9 cellular contexts compared by ENCODE assay signal in the genomic region with DNA sequence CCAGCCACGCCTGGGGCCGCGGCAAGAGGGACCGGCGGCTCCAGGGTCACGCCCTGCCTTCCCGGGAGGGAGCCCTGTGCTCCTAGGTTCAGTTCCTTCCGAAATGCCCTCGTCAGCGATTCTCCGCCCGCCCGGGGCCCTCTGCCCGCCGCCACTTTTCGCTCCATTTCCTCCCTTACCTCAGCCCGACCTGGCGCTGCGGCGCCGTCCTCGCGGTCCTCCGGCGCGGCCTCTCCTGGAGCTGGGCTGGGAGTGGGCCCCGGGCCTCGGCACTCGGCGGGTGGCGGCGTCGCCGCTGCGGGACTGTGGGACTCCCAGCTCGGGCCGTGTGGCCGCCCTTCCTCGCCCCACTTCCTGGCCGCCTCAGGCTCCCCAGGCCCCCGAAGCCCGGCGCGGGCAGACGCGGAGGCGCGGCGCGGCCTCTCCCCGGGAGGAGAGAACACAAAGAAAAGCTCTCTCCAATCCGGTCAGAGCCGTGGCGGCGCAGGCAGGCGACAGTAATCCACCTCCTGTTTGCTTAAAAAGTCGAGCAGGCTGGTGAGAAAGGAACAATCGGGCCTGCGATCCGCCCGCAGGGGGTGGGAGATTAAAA. TPM values are rescaled to one million over a fixed set of nuclear protein-coding genes. Genes with fewer than 3 reads are reported as not detected.
DNase-seq lines count a peak whose midpoint lies in the region; ATAC-seq and TF ChIP-seq lines count a peak whose summit lies in the region.
"Had no signal": no experiment of that assay in that cellular context is flagged by ENCODE, and none has a peak within 500 bp of the region (broad histone marks: within the 10 kb centered on the region; RNA-seq: fewer than 3 reads in every experiment).

No MANE protein-coding gene starts in this region.

- peak overlapping the region; percentile 82 for H3K27ac ChIP-seq in SJSA1
- H3K27ac ChIP-seq in thyroid gland: peak overlapping the region; percentile 86 to 97 (median 90)

- peaks cover 55% of the 10 kb centered on the region for H3K4me1 Mint-ChIP-seq in chondrocyte (ENCODE audit: low read depth)

- H3K4me1 ChIP-seq in SJSA1 (replicated peaks) (peaks cover 47% of the 10 kb centered on the region), thyroid gland (peaks cover 25 to 37% of the 10 kb centered on the region in 2 donors)

- H3K9me3 Mint-ChIP-seq in chondrocyte (ENCODE audit: low read depth): no peaks in the 10 kb centered on the region
- H3K9me3 Mint-ChIP-seq: natural killer cell treated with Interleukin-12 subunit alpha and Interleukin-12 subunit beta and Interleukin-15 and Interleukin-18, amount 100 ng/mL, for 72 hours had no signal

- peak; percentile 57 for DNase-seq in ACHN
- DNase-seq in HFF-Myc (ENCODE audit: extremely low read depth, low read depth): no peak
- DNase-seq in SJSA1 (ENCODE audit: low read depth in 1 of 2, low spot score in 2 of 2): peak; percentile 75 to 91
- no peak for DNase-seq in chondrocyte (ENCODE audit: low spot score)
- no peak for DNase-seq in lower leg skin (ENCODE audit: low spot score in 2 of 2)
- peak in 1 of 2 donors; percentile 36 for DNase-seq in thyroid gland
- DNase-seq in NCI-H187 treated with DMSO at 0.1 percent for 48 hours (lab: John Stamatoyannopoulos, UW): no peak

- WGBS in lower leg skin, 2 donors: 1% methylated on average over 44 to 59 of the region's 61 CpGs
- WGBS in thyroid gland, 2 donors: 0 to 1% methylated on average over 9 to 18 of the region's 61 CpGs

- H3K9me3 ChIP-seq in SJSA1 (replicated peaks) (no peaks in the 10 kb centered on the region), thyroid gland (no peaks in the 10 kb centered on the region)

- no peak for TF ChIP-seq POLR2A in lower leg skin (IDR thresholded peaks at IDR 0.05)
- TF ChIP-seq POLR2A in thyroid gland (IDR thresholded peaks at IDR 0.05): no peak

- H3K4me3 Mint-ChIP-seq in chondrocyte (ENCODE audit: unreplicated experiment): peak overlapping the region; percentile 88

- H3K4me3 ChIP-seq in HFF-Myc (replicated peaks; ENCODE audit: low read depth, low read length) (peak overlapping the region; percentile 57), SJSA1 (peak overlapping the region; percentile 65), lower leg skin (ENCODE audit: low read depth, poor library complexity, severe bottlenecking) (peak overlapping the region; percentile 39), thyroid gland (replicated peaks in 1 of 3) (peak overlapping the region; percentile 65 to 83 (median 79))

- peaks cover 11% of the 10 kb centered on the region for H3K36me3 ChIP-seq in SJSA1
- H3K36me3 ChIP-seq in thyroid gland: no peaks in the 10 kb centered on the region

- peak overlapping the region; percentile 97 for H3K27ac Mint-ChIP-seq in chondrocyte (ENCODE audit: unreplicated experiment)
- H3K27ac Mint-ChIP-seq: natural killer cell treated with Interleukin-12 subunit alpha and Interleukin-12 subunit beta and Interleukin-15 and Interleukin-18, amount 100 ng/mL, for 72 hours had no signal

- no peaks in the 10 kb centered on the region for H3K27me3 Mint-ChIP-seq in chondrocyte (ENCODE audit: low read depth)

- intact Hi-C loops in lower leg skin (cut with DNase I; ENCODE audit: low total_unique reads): loop anchor here (5.0 kb wide), 1 partner anchor 115 kb away; a partner anchor contains a TSS
- intact Hi-C loops in thyroid gland (cut with DNase I): loop anchor here (2.0 to 5.0 kb wide), 2 partner anchors 85 to 114 kb away; no protein-coding TSS in a partner anchor

- H3K27me3 ChIP-seq in SJSA1 (replicated peaks): no peaks in the 10 kb centered on the region
- no peaks in the 10 kb centered on the region for H3K27me3 ChIP-seq in thyroid gland

- TF ChIP-seq CTCF in HFF-Myc (IDR thresholded peaks at IDR 0.05; ENCODE audit: low read depth, low read length, missing control alignments): no peak
- no peak for TF ChIP-seq CTCF in chondrocyte (IDR thresholded peaks at IDR 0.05)
- TF ChIP-seq CTCF in lower leg skin (IDR thresholded peaks at IDR 0.05): no peak
- TF ChIP-seq CTCF in thyroid gland (IDR thresholded peaks at IDR 0.05): peak in 1 of 6 experiments; percentile 3

- in situ Hi-C loops in ACHN (cut with HindIII; ENCODE audit: low pct_ligation_motif_present, low pct_unique_long_range_greater_than_20kb, low sequenced_read_pairs): no loop called here

- H3K36me3 Mint-ChIP-seq in chondrocyte (ENCODE audit: low read depth): no peaks in the 10 kb centered on the region
- H3K36me3 Mint-ChIP-seq: natural killer cell treated with Interleukin-12 subunit alpha and Interleukin-12 subunit beta and Interleukin-15 and Interleukin-18, amount 100 ng/mL, for 72 hours had no signal

- ATAC-seq in HG03565 (IDR thresholded peaks at IDR 0.05; ENCODE audit: unreplicated experiment): no peak

RNA-seq across cellular contexts. Expression of a gene that starts 1.6 kb away (rescaled TPM):
- 5.7 and 6.6 TPM in 2 replicates for total RNA-seq in SJSA1 (2014; rRNA removed; shearing (Covaris generic))
- total RNA-seq in chondrocyte (20.6 to 32.3 TPM (median 22.7 TPM) in 3 replicates), lower leg skin (10 to 100 TPM in 2 of 4 donors, 1 to 10 TPM in 2; 4.1 to 14.2 (median 10.0) TPM), thyroid gland (10 to 100 TPM; 13.7 to 33.7 (median 23.9) TPM)

Comparison
In these comparisons a context has a peak if more than half of its experiments do, and no peak if none do; other contexts are left out.
1. DNase-seq: peak in ACHN (single experiment) and SJSA1 (2 of 2); none in HFF-Myc (single experiment), chondrocyte (single experiment), lower leg skin (0 of 2) and NCI-H187 treated with DMSO at 0.1 percent for 48 hours (single experiment).
2. Peak in every context shown above with its lines, with median percentiles within 50 percentile points of each other: H3K4me3 ChIP-seq.